Comparison of ENCODE assay signal across 1 cellular context in the genomic region with DNA sequence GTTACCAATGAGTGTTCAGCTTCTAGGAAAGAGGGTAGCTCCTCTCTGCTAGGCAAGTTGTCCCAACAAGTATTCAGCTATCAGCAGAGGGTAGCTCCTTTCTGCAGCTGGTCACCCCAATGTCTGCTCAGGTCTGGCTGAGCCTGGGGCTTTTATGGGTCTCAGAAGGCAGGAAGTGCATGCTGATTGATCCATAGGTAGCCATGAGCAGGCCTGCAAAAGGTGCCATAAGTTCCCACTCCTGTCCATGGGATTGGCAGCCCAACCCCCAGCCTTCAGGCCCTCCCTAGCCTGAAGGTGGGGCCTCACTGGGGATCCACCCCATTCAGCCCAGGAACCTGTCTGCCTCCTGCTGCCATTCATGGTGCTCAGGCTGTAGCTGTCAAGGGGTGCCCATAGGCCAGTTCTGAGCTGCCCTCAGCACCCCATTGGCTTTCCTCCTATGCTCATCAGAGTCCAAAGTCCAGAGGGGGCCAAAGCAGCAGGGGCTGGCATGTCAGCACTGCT.
TF ChIP-seq lines count a peak whose summit lies in the region.

No MANE protein-coding gene starts in this region.

TF ChIP-seq in GM23338, 12 proteins besides CTCF, POLR2A, EP300 and RAD21 (continued from another document):
- TF ChIP-seq, protein P1, sequence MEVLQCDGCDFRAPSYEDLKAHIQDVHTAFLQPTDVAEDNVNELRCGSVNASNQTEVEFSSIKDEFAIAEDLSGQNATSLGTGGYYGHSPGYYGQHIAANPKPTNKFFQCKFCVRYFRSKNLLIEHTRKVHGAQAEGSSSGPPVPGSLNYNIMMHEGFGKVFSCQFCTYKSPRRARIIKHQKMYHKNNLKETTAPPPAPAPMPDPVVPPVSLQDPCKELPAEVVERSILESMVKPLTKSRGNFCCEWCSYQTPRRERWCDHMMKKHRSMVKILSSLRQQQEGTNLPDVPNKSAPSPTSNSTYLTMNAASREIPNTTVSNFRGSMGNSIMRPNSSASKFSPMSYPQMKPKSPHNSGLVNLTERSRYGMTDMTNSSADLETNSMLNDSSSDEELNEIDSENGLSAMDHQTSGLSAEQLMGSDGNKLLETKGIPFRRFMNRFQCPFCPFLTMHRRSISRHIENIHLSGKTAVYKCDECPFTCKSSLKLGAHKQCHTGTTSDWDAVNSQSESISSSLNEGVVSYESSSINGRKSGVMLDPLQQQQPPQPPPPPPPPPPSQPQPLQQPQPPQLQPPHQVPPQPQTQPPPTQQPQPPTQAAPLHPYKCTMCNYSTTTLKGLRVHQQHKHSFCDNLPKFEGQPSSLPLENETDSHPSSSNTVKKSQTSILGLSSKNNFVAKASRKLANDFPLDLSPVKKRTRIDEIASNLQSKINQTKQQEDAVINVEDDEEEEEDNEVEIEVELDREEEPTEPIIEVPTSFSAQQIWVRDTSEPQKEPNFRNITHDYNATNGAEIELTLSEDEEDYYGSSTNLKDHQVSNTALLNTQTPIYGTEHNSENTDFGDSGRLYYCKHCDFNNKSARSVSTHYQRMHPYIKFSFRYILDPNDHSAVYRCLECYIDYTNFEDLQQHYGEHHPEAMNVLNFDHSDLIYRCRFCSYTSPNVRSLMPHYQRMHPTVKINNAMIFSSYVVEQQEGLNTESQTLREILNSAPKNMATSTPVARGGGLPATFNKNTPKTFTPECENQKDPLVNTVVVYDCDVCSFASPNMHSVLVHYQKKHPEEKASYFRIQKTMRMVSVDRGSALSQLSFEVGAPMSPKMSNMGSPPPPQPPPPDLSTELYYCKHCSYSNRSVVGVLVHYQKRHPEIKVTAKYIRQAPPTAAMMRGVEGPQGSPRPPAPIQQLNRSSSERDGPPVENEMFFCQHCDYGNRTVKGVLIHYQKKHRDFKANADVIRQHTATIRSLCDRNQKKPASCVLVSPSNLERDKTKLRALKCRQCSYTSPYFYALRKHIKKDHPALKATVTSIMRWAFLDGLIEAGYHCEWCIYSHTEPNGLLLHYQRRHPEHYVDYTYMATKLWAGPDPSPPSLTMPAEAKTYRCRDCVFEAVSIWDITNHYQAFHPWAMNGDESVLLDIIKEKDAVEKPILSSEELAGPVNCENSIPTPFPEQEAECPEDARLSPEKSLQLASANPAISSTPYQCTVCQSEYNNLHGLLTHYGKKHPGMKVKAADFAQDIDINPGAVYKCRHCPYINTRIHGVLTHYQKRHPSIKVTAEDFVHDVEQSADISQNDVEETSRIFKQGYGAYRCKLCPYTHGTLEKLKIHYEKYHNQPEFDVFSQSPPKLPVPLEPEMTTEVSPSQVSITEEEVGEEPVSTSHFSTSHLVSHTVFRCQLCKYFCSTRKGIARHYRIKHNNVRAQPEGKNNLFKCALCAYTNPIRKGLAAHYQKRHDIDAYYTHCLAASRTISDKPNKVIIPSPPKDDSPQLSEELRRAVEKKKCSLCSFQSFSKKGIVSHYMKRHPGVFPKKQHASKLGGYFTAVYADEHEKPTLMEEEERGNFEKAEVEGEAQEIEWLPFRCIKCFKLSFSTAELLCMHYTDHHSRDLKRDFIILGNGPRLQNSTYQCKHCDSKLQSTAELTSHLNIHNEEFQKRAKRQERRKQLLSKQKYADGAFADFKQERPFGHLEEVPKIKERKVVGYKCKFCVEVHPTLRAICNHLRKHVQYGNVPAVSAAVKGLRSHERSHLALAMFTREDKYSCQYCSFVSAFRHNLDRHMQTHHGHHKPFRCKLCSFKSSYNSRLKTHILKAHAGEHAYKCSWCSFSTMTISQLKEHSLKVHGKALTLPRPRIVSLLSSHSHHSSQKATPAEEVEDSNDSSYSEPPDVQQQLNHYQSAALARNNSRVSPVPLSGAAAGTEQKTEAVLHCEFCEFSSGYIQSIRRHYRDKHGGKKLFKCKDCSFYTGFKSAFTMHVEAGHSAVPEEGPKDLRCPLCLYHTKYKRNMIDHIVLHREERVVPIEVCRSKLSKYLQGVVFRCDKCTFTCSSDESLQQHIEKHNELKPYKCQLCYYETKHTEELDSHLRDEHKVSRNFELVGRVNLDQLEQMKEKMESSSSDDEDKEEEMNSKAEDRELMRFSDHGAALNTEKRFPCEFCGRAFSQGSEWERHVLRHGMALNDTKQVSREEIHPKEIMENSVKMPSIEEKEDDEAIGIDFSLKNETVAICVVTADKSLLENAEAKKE (CRISPR knock-in tag; IDR thresholded peaks at IDR 0.05), result no peak
- TF ChIP-seq, protein P2, sequence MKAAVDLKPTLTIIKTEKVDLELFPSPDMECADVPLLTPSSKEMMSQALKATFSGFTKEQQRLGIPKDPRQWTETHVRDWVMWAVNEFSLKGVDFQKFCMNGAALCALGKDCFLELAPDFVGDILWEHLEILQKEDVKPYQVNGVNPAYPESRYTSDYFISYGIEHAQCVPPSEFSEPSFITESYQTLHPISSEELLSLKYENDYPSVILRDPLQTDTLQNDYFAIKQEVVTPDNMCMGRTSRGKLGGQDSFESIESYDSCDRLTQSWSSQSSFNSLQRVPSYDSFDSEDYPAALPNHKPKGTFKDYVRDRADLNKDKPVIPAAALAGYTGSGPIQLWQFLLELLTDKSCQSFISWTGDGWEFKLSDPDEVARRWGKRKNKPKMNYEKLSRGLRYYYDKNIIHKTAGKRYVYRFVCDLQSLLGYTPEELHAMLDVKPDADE (IDR thresholded peaks at IDR 0.05), result no peak
- TF ChIP-seq STAT1 (IDR thresholded peaks at IDR 0.05; ENCODE audit: unreplicated experiment) (no peak), JUNB (IDR thresholded peaks at IDR 0.05; ENCODE audit: unreplicated experiment) (no peak), NANOG (IDR thresholded peaks at IDR 0.05; ENCODE audit: borderline replicate concordance) (no peak), ZNF331 (CRISPR knock-in tag; IDR thresholded peaks at IDR 0.05; ENCODE audit: low read depth) (no peak), EZH2phosphoT487 (IDR thresholded peaks at IDR 0.05; ENCODE audit: unreplicated experiment) (no peak), POLR2AphosphoS5 (IDR thresholded peaks at IDR 0.05; ENCODE audit: low read depth) (no peak), CREB1 (CRISPR knock-in tag; IDR thresholded peaks at IDR 0.05; ENCODE audit: low read depth) (no peak), ZNF114 (CRISPR knock-in tag; IDR thresholded peaks at IDR 0.05) (no peak)
- TF ChIP-seq, protein P3, sequence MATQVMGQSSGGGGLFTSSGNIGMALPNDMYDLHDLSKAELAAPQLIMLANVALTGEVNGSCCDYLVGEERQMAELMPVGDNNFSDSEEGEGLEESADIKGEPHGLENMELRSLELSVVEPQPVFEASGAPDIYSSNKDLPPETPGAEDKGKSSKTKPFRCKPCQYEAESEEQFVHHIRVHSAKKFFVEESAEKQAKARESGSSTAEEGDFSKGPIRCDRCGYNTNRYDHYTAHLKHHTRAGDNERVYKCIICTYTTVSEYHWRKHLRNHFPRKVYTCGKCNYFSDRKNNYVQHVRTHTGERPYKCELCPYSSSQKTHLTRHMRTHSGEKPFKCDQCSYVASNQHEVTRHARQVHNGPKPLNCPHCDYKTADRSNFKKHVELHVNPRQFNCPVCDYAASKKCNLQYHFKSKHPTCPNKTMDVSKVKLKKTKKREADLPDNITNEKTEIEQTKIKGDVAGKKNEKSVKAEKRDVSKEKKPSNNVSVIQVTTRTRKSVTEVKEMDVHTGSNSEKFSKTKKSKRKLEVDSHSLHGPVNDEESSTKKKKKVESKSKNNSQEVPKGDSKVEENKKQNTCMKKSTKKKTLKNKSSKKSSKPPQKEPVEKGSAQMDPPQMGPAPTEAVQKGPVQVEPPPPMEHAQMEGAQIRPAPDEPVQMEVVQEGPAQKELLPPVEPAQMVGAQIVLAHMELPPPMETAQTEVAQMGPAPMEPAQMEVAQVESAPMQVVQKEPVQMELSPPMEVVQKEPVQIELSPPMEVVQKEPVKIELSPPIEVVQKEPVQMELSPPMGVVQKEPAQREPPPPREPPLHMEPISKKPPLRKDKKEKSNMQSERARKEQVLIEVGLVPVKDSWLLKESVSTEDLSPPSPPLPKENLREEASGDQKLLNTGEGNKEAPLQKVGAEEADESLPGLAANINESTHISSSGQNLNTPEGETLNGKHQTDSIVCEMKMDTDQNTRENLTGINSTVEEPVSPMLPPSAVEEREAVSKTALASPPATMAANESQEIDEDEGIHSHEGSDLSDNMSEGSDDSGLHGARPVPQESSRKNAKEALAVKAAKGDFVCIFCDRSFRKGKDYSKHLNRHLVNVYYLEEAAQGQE (IDR thresholded peaks at IDR 0.05; ENCODE audit: unreplicated experiment), result no peak
